ENCODE assay signal across 16 cellular contexts in genomic region chr14:49992448-49992847, GRCh38.
A peak's percentile ranks its signal among the peaks of the same experiment; 100 is the strongest.
DNase-seq lines count a peak whose midpoint lies in the region; ATAC-seq and TF ChIP-seq lines count a peak whose summit lies in the region.
"Had no signal": no experiment of that assay in that cellular context is flagged by ENCODE, and none has a peak within 500 bp of the region (broad histone marks: within the 10 kb centered on the region; RNA-seq: fewer than 3 reads in every experiment).

No MANE protein-coding gene starts in this region.

- intact Hi-C loops in activated CD4-positive, alpha-beta T cell treated with anti-CD3 and anti-CD28 coated beads, Interleukin-2, amount 10 ng/mL, durations not matched to agents 24 days and 14 days (cut with micrococcal nuclease): no loop called here
- intact Hi-C loops in body of pancreas (cut with DNase I): no loop called here

- WGBS in liver: 87% methylated on average over 4 of the region's 4 CpGs
- WGBS in body of pancreas, 2 donors: 75 to 76% methylated on average over 4 of the region's 4 CpGs

- H3K4me1 ChIP-seq in liver (ENCODE audit: control insufficient read depth in 4 of 4, insufficient read depth in 4 of 4, low read length in 3 of 4) (peaks cover 7 to 19% (median 11%) of the 10 kb centered on the region in 4 donors), body of pancreas (peaks cover 11% of the 10 kb centered on the region), MM.1S (ENCODE audit: low read length) (no peaks in the 10 kb centered on the region)

- H3K36me3 Mint-ChIP-seq in activated CD4-positive, alpha-beta T cell treated with anti-CD3 and anti-CD28 coated beads, Interleukin-2, amount 10 ng/mL, durations not matched to agents 24 days and 14 days (ENCODE audit: low read depth): peaks cover 8% of the 10 kb centered on the region
- H3K36me3 Mint-ChIP-seq in T-helper 17 cell (ENCODE audit: low read depth): peaks cover 3% of the 10 kb centered on the region
- H3K36me3 Mint-ChIP-seq in stimulated activated naive CD8-positive, alpha-beta T cell treated with anti-CD3 and anti-CD28 coated beads, Interleukin-15, Interleukin-2, amounts not matched to agents 100 ng/mL and 50 ng/mL, for 24 hours (ENCODE audit: low read depth): no peaks in the 10 kb centered on the region

- H3K4me2 ChIP-seq in MM.1S (ENCODE audit: low read depth, low read length): no peak overlapping the region
- H3K4me2 ChIP-seq: KMS-11 had no signal

- H3K36me3 ChIP-seq in liver (ENCODE audit: control insufficient read depth in 4 of 4, insufficient read depth in 3 of 4, low read depth in 1 of 4, low read length in 3 of 4) (no peaks in the 10 kb centered on the region), body of pancreas (replicated peaks in 1 of 2; ENCODE audit: insufficient read depth in 1 of 2, low read depth in 2 of 2) (no peaks in the 10 kb centered on the region), MM.1S (replicated peaks; ENCODE audit: insufficient read depth, low read length) (no peaks in the 10 kb centered on the region)

- H3K4me1 Mint-ChIP-seq in activated CD4-positive, alpha-beta T cell treated with anti-CD3 and anti-CD28 coated beads, Interleukin-2, amount 10 ng/mL, durations not matched to agents 24 days and 14 days: peaks cover 37% of the 10 kb centered on the region
- H3K4me1 Mint-ChIP-seq in T-helper 17 cell: peaks cover 14% of the 10 kb centered on the region
- H3K4me1 Mint-ChIP-seq in stimulated activated naive CD8-positive, alpha-beta T cell treated with anti-CD3 and anti-CD28 coated beads, Interleukin-15, Interleukin-2, amounts not matched to agents 100 ng/mL and 50 ng/mL, for 24 hours (ENCODE audit: low read depth): peaks cover 59% of the 10 kb centered on the region

- ATAC-seq in T-helper 17 cell (no peak), body of pancreas (no peak)

- no peaks in the 10 kb centered on the region for H3K9me3 Mint-ChIP-seq in activated CD4-positive, alpha-beta T cell treated with anti-CD3 and anti-CD28 coated beads, Interleukin-2, amount 10 ng/mL, durations not matched to agents 24 days and 14 days
- no peaks in the 10 kb centered on the region for H3K9me3 Mint-ChIP-seq in stimulated activated naive CD8-positive, alpha-beta T cell treated with anti-CD3 and anti-CD28 coated beads, Interleukin-15, Interleukin-2, amounts not matched to agents 100 ng/mL and 50 ng/mL, for 24 hours
- H3K9me3 Mint-ChIP-seq: neural crest cell had no signal

- H3K27me3 ChIP-seq in liver (ENCODE audit: control insufficient read depth in 4 of 4, insufficient read depth in 4 of 4, low read length in 3 of 4) (no peaks in the 10 kb centered on the region), body of pancreas (no peaks in the 10 kb centered on the region), MM.1S (replicated peaks; ENCODE audit: insufficient read depth, low read length) (no peaks in the 10 kb centered on the region)

- no peaks in the 10 kb centered on the region for H4K20me1 ChIP-seq in MM.1S (ENCODE audit: insufficient read depth, low read length)

- H3K9ac ChIP-seq in liver (ENCODE audit: low read depth in 1 of 2, low read length in 2 of 2) (peak overlapping the region in 1 of 2 donors; percentile 21), MM.1S (ENCODE audit: low read length) (no peak overlapping the region)
- H3K9ac ChIP-seq: KMS-11 had no signal

- TF ChIP-seq RAD21 in liver (IDR thresholded peaks at IDR 0.05): no peak

- H3K4me3 Mint-ChIP-seq in activated CD4-positive, alpha-beta T cell treated with anti-CD3 and anti-CD28 coated beads, Interleukin-2, amount 10 ng/mL, durations not matched to agents 24 days and 14 days: peak overlapping the region; percentile 70
- H3K4me3 Mint-ChIP-seq in T-helper 17 cell: no peak overlapping the region
- H3K4me3 Mint-ChIP-seq in stimulated activated naive CD8-positive, alpha-beta T cell treated with anti-CD3 and anti-CD28 coated beads, Interleukin-15, Interleukin-2, amounts not matched to agents 100 ng/mL and 50 ng/mL, for 24 hours: peak overlapping the region; percentile 81
- H3K4me3 Mint-ChIP-seq: neural crest cell had no signal

- H3K9me3 ChIP-seq in T-helper 17 cell (ENCODE audit: control insufficient read depth, low read length, poor library complexity, severe bottlenecking) (no peaks in the 10 kb centered on the region), liver (ENCODE audit: control insufficient read depth in 4 of 4, low read length in 3 of 4) (no peaks in the 10 kb centered on the region), body of pancreas (no peaks in the 10 kb centered on the region), MM.1S (replicated peaks; ENCODE audit: insufficient read depth, low read length) (no peaks in the 10 kb centered on the region)

- no peak overlapping the region for H3K4me3 ChIP-seq in liver (ENCODE audit: low read depth in 1 of 3, low read length in 3 of 3)
- H3K4me3 ChIP-seq in body of pancreas: no peak overlapping the region
- H3K4me3 ChIP-seq in MM.1S (ENCODE audit: low read length): no peak overlapping the region
- H3K4me3 ChIP-seq: skin epidermis had no signal

- no peaks in the 10 kb centered on the region for H3K27me3 Mint-ChIP-seq in activated CD4-positive, alpha-beta T cell treated with anti-CD3 and anti-CD28 coated beads, Interleukin-2, amount 10 ng/mL, durations not matched to agents 24 days and 14 days
- H3K27me3 Mint-ChIP-seq in T-helper 17 cell: no peaks in the 10 kb centered on the region
- H3K27me3 Mint-ChIP-seq in stimulated activated naive CD8-positive, alpha-beta T cell treated with anti-CD3 and anti-CD28 coated beads, Interleukin-15, Interleukin-2, amounts not matched to agents 100 ng/mL and 50 ng/mL, for 24 hours: no peaks in the 10 kb centered on the region

- DNase-seq in activated CD4-positive, alpha-beta T cell treated with anti-CD3 and anti-CD28 coated beads, Interleukin-2, amount 10 ng/mL, durations not matched to agents 24 days and 14 days: no peak
- DNase-seq in activated CD4-positive, alpha-beta T cell treated with anti-CD3 and anti-CD28 coated beads, Interleukin-2, amount 50 U/mL, for 1 hour: no peak
- DNase-seq in T-helper 17 cell: no peak
- no peak for DNase-seq in body of pancreas
- no peak for DNase-seq in NCI-H2227 (lab: John Stamatoyannopoulos, UW; ENCODE audit: unreplicated experiment)
- no peak for DNase-seq in MM.1S
- DNase-seq: ACHN, DMS 273 treated with DMSO at 0.1 percent for 48 hours, left colon, NCI-H146, NCI-H510A treated with DMSO at 0.1 percent for 48 hours had no signal

- TF ChIP-seq CTCF in liver (IDR thresholded peaks at IDR 0.05; ENCODE audit: low read depth, low read length, missing input control) (no peak), body of pancreas (IDR thresholded peaks at IDR 0.05) (no peak), MM.1S (IDR thresholded peaks at IDR 0.05; ENCODE audit: low read length) (no peak)

- TF ChIP-seq POLR2A in body of pancreas (IDR thresholded peaks at IDR 0.05): no peak

- no peak overlapping the region for H2AFZ ChIP-seq in MM.1S (ENCODE audit: low read length)

- no peaks in the 10 kb centered on the region for H3F3A ChIP-seq in MM.1S (ENCODE audit: insufficient read depth, low read length)

- H3K27ac Mint-ChIP-seq in activated CD4-positive, alpha-beta T cell treated with anti-CD3 and anti-CD28 coated beads, Interleukin-2, amount 10 ng/mL, durations not matched to agents 24 days and 14 days: peak overlapping the region; percentile 93
- H3K27ac Mint-ChIP-seq in T-helper 17 cell: peak overlapping the region; percentile 90
- peak overlapping the region; percentile 98 for H3K27ac Mint-ChIP-seq in stimulated activated naive CD8-positive, alpha-beta T cell treated with anti-CD3 and anti-CD28 coated beads, Interleukin-15, Interleukin-2, amounts not matched to agents 100 ng/mL and 50 ng/mL, for 24 hours

- H3K79me2 ChIP-seq in MM.1S (ENCODE audit: low read length): no peaks in the 10 kb centered on the region

- H3K9me2 ChIP-seq in MM.1S (replicated peaks; ENCODE audit: insufficient read depth, low read length): no peaks in the 10 kb centered on the region

- H3K27ac ChIP-seq in liver (ENCODE audit: low read depth in 1 of 2, low read length in 2 of 2): peak overlapping the region; percentile 77
- H3K27ac ChIP-seq in body of pancreas: no peak overlapping the region
- H3K27ac ChIP-seq in MM.1S (ENCODE audit: low read length): no peak overlapping the region
- H3K27ac ChIP-seq: KMS-11 had no signal

TF ChIP-seq in liver, 16 proteins besides CTCF, POLR2A, EP300 and RAD21:
- TF ChIP-seq HNF4G (IDR thresholded peaks at IDR 0.05) (no peak), REST (IDR thresholded peaks at IDR 0.05) (no peak)
TF ChIP-seq in liver: peak in this region for 0.

Comparison
In these comparisons a context has a peak if more than half of its experiments do, and no peak if none do; other contexts are left out.
1. H3K27ac ChIP-seq: peak in liver (2 of 2); none in body of pancreas (0 of 4) and MM.1S (single experiment).
2. Peak in every context shown above with its lines, with median percentiles within 50 percentile points of each other: H3K27ac Mint-ChIP-seq.